Comparison of ENCODE assay signal across 24 cellular contexts in the genomic region with DNA sequence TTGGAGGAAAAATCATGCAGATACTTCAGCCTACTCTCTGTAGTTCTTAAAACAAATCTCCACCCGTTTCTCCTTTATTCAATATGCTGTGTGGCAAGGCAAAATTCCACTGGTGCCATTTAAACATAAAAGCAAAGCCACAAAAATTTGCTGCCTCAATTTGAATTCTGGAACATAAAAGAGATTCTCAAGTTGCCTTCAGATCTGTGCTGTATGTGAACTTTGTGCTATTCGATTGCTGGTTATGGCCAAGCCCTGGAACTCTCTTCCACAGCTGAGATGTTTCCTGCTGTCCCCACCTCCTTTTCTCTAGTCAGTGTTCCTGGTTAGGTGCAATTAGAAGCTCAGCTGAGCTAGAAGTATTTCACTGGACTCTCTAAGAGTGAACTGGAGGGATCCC.
DNase-seq lines count a peak whose midpoint lies in the region; ATAC-seq and FAIRE-seq lines count a peak whose summit lies in the region.
"Had no signal": no experiment of that assay in that cellular context is flagged by ENCODE, and none has a peak within 500 bp of the region (broad histone marks: within the 10 kb centered on the region; RNA-seq: fewer than 3 reads in every experiment).

No MANE protein-coding gene starts in this region.

- H3K27me3 Mint-ChIP-seq in stimulated activated naive B cell treated with anti-CD40 and anti-IgM and Interleukin-4, amounts not matched to agents 10 μg/mL and 1 μg/mL and 100 μg/mL, for 72 hours, result no peaks in the 10 kb centered on the region

- no peaks in the 10 kb centered on the region for H3K36me3 Mint-ChIP-seq in stimulated activated naive B cell treated with anti-CD40 and anti-IgM and Interleukin-4, amounts not matched to agents 10 μg/mL and 1 μg/mL and 100 μg/mL, for 72 hours
- H3K36me3 Mint-ChIP-seq: CD8-positive, alpha-beta T cell had no signal

- H3K4me3 ChIP-seq in small intestine (ENCODE audit: low read depth in 1 of 2, low read length in 2 of 2), result no peak overlapping the region
- H3K4me3 ChIP-seq: BLaER1, GM23338, K562 had no signal

- H3K9me3 Mint-ChIP-seq in stimulated activated naive B cell treated with anti-CD40 and anti-IgM and Interleukin-4, amounts not matched to agents 10 μg/mL and 1 μg/mL and 100 μg/mL, for 72 hours, result peaks cover 0 to 6% of the 10 kb centered on the region in 2 donors

- no peaks in the 10 kb centered on the region for H3K4me1 Mint-ChIP-seq in stimulated activated naive B cell treated with anti-CD40 and anti-IgM and Interleukin-4, amounts not matched to agents 10 μg/mL and 1 μg/mL and 100 μg/mL, for 72 hours
- H3K4me1 Mint-ChIP-seq: GM23338 had no signal

- H3K27me3 ChIP-seq in small intestine (ENCODE audit: control insufficient read depth in 2 of 2, insufficient read depth in 2 of 2, low read length in 2 of 2), result no peaks in the 10 kb centered on the region
- H3K27me3 ChIP-seq: BLaER1 had no signal

- no peak overlapping the region for H3K27ac Mint-ChIP-seq in stimulated activated naive B cell treated with anti-CD40 and anti-IgM and Interleukin-4, amounts not matched to agents 10 μg/mL and 1 μg/mL and 100 μg/mL, for 72 hours
- H3K27ac Mint-ChIP-seq: CD8-positive, alpha-beta T cell; GM23338 had no signal

- WGBS in small intestine, 3 donors, result 25 to 56% (median 29%) methylated on average over 2 of the region's 2 CpGs

- DNase-seq in GM04503 (ENCODE audit: low read depth), result peak; percentile 11
- peak; percentile 86 for DNase-seq in astrocyte of the hippocampus (ENCODE audit: low read depth, low spot score)
- DNase-seq in myocyte (ENCODE audit: low read depth), result peak; percentile 12
- peak; percentile 78 for DNase-seq in small intestine
- no peak for DNase-seq in stimulated activated naive B cell treated with anti-CD40 and anti-IgM and Interleukin-4, amounts not matched to agents 10 μg/mL and 1 μg/mL and 100 μg/mL, for 72 hours
- DNase-seq in activated CD4-positive, CD25-positive, alpha-beta regulatory T cell treated with anti-CD3 and anti-CD28 coated beads, Interleukin-2, amount 50 U/mL, for 72 hours, result no peak
- DNase-seq in HK-2 (ENCODE audit: unreplicated experiment), result no peak
- DNase-seq: Calu3; CD8-positive, alpha-beta T cell; EL; HCEC 1CT; NCI-H187; NCI-H2107; NCI-H510A; NCI-H748 treated with DMSO at 0.1 percent for 48 hours had no signal

- no peak overlapping the region for H3K4me3 Mint-ChIP-seq in stimulated activated naive B cell treated with anti-CD40 and anti-IgM and Interleukin-4, amounts not matched to agents 10 μg/mL and 1 μg/mL and 100 μg/mL, for 72 hours
- H3K4me3 Mint-ChIP-seq: CD8-positive, alpha-beta T cell; GM23338 had no signal

- no peak overlapping the region for H3K27ac ChIP-seq in small intestine (ENCODE audit: low read depth in 1 of 2, low read length in 1 of 2)
- H3K27ac ChIP-seq: BLaER1 had no signal

- no peak for ATAC-seq in HG02840 (IDR thresholded peaks at IDR 0.05; ENCODE audit: low FRiP score, unreplicated experiment)
- no peak for ATAC-seq in stimulated activated naive B cell treated with anti-CD40 and anti-IgM and Interleukin-4, amounts not matched to agents 10 μg/mL and 1 μg/mL and 100 μg/mL, for 72 hours (replicated peaks)
- ATAC-seq: CD8-positive, alpha-beta T cell; GM23338; K562; Right ventricle myocardium inferior had no signal

- FAIRE-seq in small intestine (lab: Jason Lieb, UNC), result no peak
- FAIRE-seq: A204.1, GM12891, GM18507, K562, RCC 7860 had no signal

- H3K36me3 ChIP-seq in small intestine (ENCODE audit: control insufficient read depth in 2 of 2, insufficient read depth in 2 of 2, low read length in 2 of 2), result no peaks in the 10 kb centered on the region
- H3K36me3 ChIP-seq: BLaER1 had no signal

- peaks cover 2% of the 10 kb centered on the region in 2 donors for H3K4me1 ChIP-seq in small intestine (ENCODE audit: control insufficient read depth in 2 of 2, insufficient read depth in 1 of 2, low read depth in 1 of 2, low read length in 1 of 2)
- H3K4me1 ChIP-seq: BLaER1 had no signal

- no peaks in the 10 kb centered on the region for H3K9me3 ChIP-seq in small intestine (ENCODE audit: control insufficient read depth, low read depth)

Comparison
In these comparisons a context has a peak if more than half of its experiments do, and no peak if none do; other contexts are left out.
1. DNase-seq: peak in GM04503 (single experiment), astrocyte of the hippocampus (single experiment), myocyte (single experiment) and small intestine (single experiment); none in stimulated activated naive B cell treated with anti-CD40 and anti-IgM and Interleukin-4, amounts not matched to agents 10 μg/mL and 1 μg/mL and 100 μg/mL, for 72 hours (single experiment), activated CD4-positive, CD25-positive, alpha-beta regulatory T cell treated with anti-CD3 and anti-CD28 coated beads, Interleukin-2, amount 50 U/mL, for 72 hours (single experiment) and HK-2 (single experiment).